1 cellular context compared by ENCODE assay signal in genomic region chr2:112259509-112260294, GRCh38.
A peak's percentile ranks its signal among the peaks of the same experiment; 100 is the strongest.
TF ChIP-seq lines count a peak whose summit lies in the region.

No MANE protein-coding gene starts in this region.

TF ChIP-seq in HepG2, 621 proteins besides CTCF, POLR2A, EP300 and RAD21 (continued from another document and continues in another):
- TF ChIP-seq REST (IDR thresholded peaks at IDR 0.05; ENCODE audit: borderline replicate concordance in 1 of 2, low read depth in 1 of 2, low read length in 2 of 2) = no peak
- peak; percentile 96 for TF ChIP-seq XRCC5 (optimal IDR thresholded peaks at IDR 0.05; ENCODE audit: low read length)
- TF ChIP-seq SOX6 (IDR thresholded peaks at IDR 0.05) = no peak
- peak; percentile 14; the same call in 1 of the 2 replicates for TF ChIP-seq SOX6 (CRISPR knock-in tag; IDR thresholded peaks at IDR 0.05)
- TF ChIP-seq ERF (CRISPR knock-in tag; IDR thresholded peaks at IDR 0.05) = peak; percentile 83
- TF ChIP-seq ZNF652 (CRISPR knock-in tag; IDR thresholded peaks at IDR 0.05; ENCODE audit: borderline replicate concordance, low read depth) = no peak
- no peak for TF ChIP-seq IRF9 (CRISPR knock-in tag; IDR thresholded peaks at IDR 0.05; ENCODE audit: borderline replicate concordance)
- TF ChIP-seq EZH2 (conservative IDR thresholded peaks at IDR 0.05; ENCODE audit: low read depth, low read length) = no peak
- TF ChIP-seq ZNF691 (CRISPR knock-in tag; IDR thresholded peaks at IDR 0.05; ENCODE audit: borderline replicate concordance, low read depth) = no peak
- no peak for TF ChIP-seq SRSF4 (IDR thresholded peaks at IDR 0.05; ENCODE audit: low read depth, low read length, poor library complexity, severe bottlenecking)
- peak; percentile 70; the same call in 1 of the 2 replicates for TF ChIP-seq ZMYM4 (CRISPR knock-in tag; IDR thresholded peaks at IDR 0.05)
- TF ChIP-seq ZGPAT (CRISPR knock-in tag; IDR thresholded peaks at IDR 0.05) = no peak
- no peak for TF ChIP-seq ZNF468 (CRISPR knock-in tag; IDR thresholded peaks at IDR 0.05)
- peak; percentile 19 for TF ChIP-seq FOSL2 (CRISPR knock-in tag; IDR thresholded peaks at IDR 0.05)
- TF ChIP-seq TERF1 (CRISPR knock-in tag; IDR thresholded peaks at IDR 0.05) = no peak
- peak; percentile 85; the same call in 1 of the 2 replicates for TF ChIP-seq CCDC6 (CRISPR knock-in tag; IDR thresholded peaks at IDR 0.05)
- TF ChIP-seq RFX5 (IDR thresholded peaks at IDR 0.05; ENCODE audit: low read depth, low read length) = no peak
- TF ChIP-seq ZBTB39 (CRISPR knock-in tag; IDR thresholded peaks at IDR 0.05) = 0 out of 2 replicates have a peak, but pooled peaks have one; percentile 11
- TF ChIP-seq ZNF280B (CRISPR knock-in tag; IDR thresholded peaks at IDR 0.05; ENCODE audit: borderline replicate concordance) = no peak
- no peak for TF ChIP-seq ZKSCAN8 (CRISPR knock-in tag; IDR thresholded peaks at IDR 0.05; ENCODE audit: borderline replicate concordance)
- no peak for TF ChIP-seq ZNF670 (CRISPR knock-in tag; IDR thresholded peaks at IDR 0.05; ENCODE audit: borderline replicate concordance)
- TF ChIP-seq SMAD3 (CRISPR knock-in tag; IDR thresholded peaks at IDR 0.05) = peak; percentile 75; the same call in 1 of the 2 replicates
- no peak for TF ChIP-seq JUND (CRISPR knock-in tag; IDR thresholded peaks at IDR 0.05)
- peak; percentile 49 for TF ChIP-seq YEATS4 (CRISPR knock-in tag; IDR thresholded peaks at IDR 0.05; ENCODE audit: borderline replicate concordance)
- peak in 1 of 2 experiments; percentile 65; a peak in 1 of 4 replicates for TF ChIP-seq KLF16 (CRISPR knock-in tag; IDR thresholded peaks at IDR 0.05)
- 0 out of 2 replicates have a peak, but pooled peaks have one; percentile 27 for TF ChIP-seq TFDP2 (CRISPR knock-in tag; IDR thresholded peaks at IDR 0.05)
- TF ChIP-seq MIXL1 (CRISPR knock-in tag; IDR thresholded peaks at IDR 0.05) = peak; percentile 78
- 0 out of 2 replicates have a peak, but pooled peaks have one; percentile 56 for TF ChIP-seq ZNF589 (CRISPR knock-in tag; conservative IDR thresholded peaks at IDR 0.05)
- no peak for TF ChIP-seq ZNF850 (CRISPR knock-in tag; conservative IDR thresholded peaks at IDR 0.05)
- TF ChIP-seq SOX5 (CRISPR knock-in tag; IDR thresholded peaks at IDR 0.05; ENCODE audit: borderline replicate concordance) = no peak
- no peak for TF ChIP-seq AFF4 (CRISPR knock-in tag; IDR thresholded peaks at IDR 0.05)
- peak; percentile 100 for TF ChIP-seq STAG1 (CRISPR knock-in tag; IDR thresholded peaks at IDR 0.05)
- TF ChIP-seq ZUFSP (CRISPR knock-in tag; IDR thresholded peaks at IDR 0.05; ENCODE audit: borderline replicate concordance) = no peak
- TF ChIP-seq AHR (CRISPR knock-in tag; IDR thresholded peaks at IDR 0.05) = peak; percentile 67; the same call in 1 of the 2 replicates
- peak; percentile 51 for TF ChIP-seq NCOA2 (CRISPR knock-in tag; IDR thresholded peaks at IDR 0.05)
